In the genomic region with DNA sequence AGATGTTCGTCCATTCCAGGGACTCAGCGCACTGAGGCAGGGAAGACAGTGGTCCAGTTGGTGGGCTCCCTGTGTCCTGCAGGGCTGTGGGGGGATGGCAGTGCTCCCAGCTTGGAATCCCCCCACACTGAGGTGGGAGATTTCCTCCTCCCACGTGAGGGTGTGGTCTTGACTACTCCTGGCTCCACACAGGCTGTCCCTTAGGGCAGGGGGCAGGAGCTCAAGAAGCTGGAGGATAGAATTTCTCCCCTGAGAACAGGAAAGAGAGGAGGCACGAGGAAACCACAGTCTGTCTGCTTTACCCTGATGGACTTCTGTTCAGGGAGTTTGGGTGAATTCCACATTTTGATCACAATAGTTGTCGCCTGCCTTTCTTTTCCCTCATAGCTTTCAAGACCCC, we compare ENCODE assay signal across 21 cellular contexts.
"Had no signal": no experiment of that assay in that cellular context is flagged by ENCODE, and none has a peak within 500 bp of the region (broad histone marks: within the 10 kb centered on the region; RNA-seq: fewer than 3 reads in every experiment).

No MANE protein-coding gene starts in this region.

- H3K79me2 ChIP-seq: parathyroid adenoma had no signal

- H2AFZ ChIP-seq: parathyroid adenoma had no signal

- DNase-seq: cortex of kidney; head of caudate nucleus; left colon; left ventricle myocardium superior; lower lobe of right lung; naive thymus-derived CD8-positive, alpha-beta T cell; stimulated activated CD4-positive, alpha-beta T cell treated with anti-CD3 and anti-CD28 coated beads, Interleukin-12 subunit alpha, Interleukin-12 subunit beta, amount 100 ng/mL, for 4 hours; stimulated activated CD4-positive, alpha-beta T cell treated with anti-CD3 and anti-CD28 coated beads, Interleukin-1b, Interleukin-23, amount 100 ng/mL, for 48 hours; stimulated activated CD4-positive, alpha-beta T cell treated with anti-CD3 and anti-CD28 coated beads, Interleukin-4, amount 100 ng/mL, for 1 hour; stimulated activated CD8-positive, alpha-beta memory T cell treated with anti-CD3 and anti-CD28 coated beads, Interleukin-4, amount 100 ng/mL, for 48 hours; stimulated activated naive CD4-positive, alpha-beta T cell treated with Interleukin-2 at 50 U/mL for 16 hours; stomach; thyroid gland; trophoblast cell had no signal

- H3K27ac Mint-ChIP-seq: naive thymus-derived CD8-positive, alpha-beta T cell; progenitor cell of endocrine pancreas had no signal

- H3K4me3 Mint-ChIP-seq: naive thymus-derived CD8-positive, alpha-beta T cell had no signal

- H3K27me3 ChIP-seq: right atrium auricular region, thyroid gland, vagina had no signal

- H3K27ac ChIP-seq: lower lobe of right lung, neutrophil, parathyroid adenoma, right atrium auricular region, stomach, thyroid gland, vagina had no signal

- H3K4me2 ChIP-seq: smooth muscle cell had no signal

- H3K36me3 ChIP-seq: lower lobe of right lung, neutrophil, right atrium auricular region, stomach, thyroid gland, vagina had no signal

- ATAC-seq: left colon; left ventricle myocardium superior; lower lobe of right lung; naive thymus-derived CD8-positive, alpha-beta T cell; sciatic nerve had no signal

- H3K4me3 ChIP-seq: lower lobe of right lung, right atrium auricular region, smooth muscle cell, stomach, thyroid gland, vagina had no signal

- H3K4me1 Mint-ChIP-seq: naive thymus-derived CD8-positive, alpha-beta T cell had no signal

- H3K36me3 Mint-ChIP-seq: naive thymus-derived CD8-positive, alpha-beta T cell had no signal

- H3K4me1 ChIP-seq: lower lobe of right lung, parathyroid adenoma, right atrium auricular region, thyroid gland, vagina had no signal
